ENCODE assay signal across 8 cellular contexts in the genomic region with DNA sequence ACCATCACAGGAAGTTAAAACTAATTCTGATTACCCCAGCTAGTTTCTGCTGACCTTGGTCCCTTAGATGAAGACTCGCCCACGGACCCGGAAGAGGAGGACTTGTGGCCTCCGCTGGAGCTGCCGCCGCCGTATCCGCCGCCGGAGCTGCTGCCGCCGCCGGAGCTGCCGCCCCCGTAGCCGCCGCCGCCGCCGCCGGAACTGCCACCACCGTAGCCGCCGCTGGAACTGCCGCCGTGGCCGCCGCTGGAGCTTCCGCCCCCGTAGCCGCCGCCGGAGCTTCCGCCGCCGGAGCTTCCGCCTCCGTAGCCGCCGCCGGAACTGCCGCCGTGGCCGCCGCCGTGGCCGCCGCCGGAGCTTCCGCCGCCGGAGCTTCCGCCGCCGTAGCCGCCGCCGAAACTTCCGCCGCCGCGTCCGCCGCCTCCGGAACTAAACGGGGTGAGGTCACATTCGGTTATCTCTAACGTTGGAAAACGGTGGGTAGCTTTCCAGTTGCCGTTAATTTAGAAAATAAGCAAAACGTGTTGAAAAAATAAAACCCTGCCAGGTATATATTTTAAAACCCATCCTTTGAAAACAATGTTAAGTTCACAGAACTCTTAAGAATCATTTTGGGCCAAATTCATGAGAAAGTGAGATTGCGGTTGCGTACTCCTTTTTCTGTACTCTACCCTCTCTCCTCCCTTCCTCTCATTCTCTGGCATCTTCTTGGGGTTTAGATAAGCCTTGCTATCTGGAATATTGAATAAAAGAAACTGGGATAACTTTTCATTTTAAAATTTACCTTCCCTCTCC. TPM values are rescaled to one million over a fixed set of nuclear protein-coding genes. Genes with fewer than 3 reads are reported as not detected.
DNase-seq lines count a peak whose midpoint lies in the region; ATAC-seq and TF ChIP-seq lines count a peak whose summit lies in the region.

No MANE protein-coding gene starts in this region.

- peaks cover 4% of the 10 kb centered on the region for H3K4me1 Mint-ChIP-seq in T-helper 17 cell

- intact Hi-C loops in right cardiac atrium (cut with DNase I), result no loop called here
- intact Hi-C loops in uterus (cut with DNase I; ENCODE audit: low total_unique reads), result no loop called here

- TF ChIP-seq POLR2A in uterus (IDR thresholded peaks at IDR 0.05), result peak; percentile 52 to 80

- H3K27ac ChIP-seq in right cardiac atrium (ENCODE audit: low read length), result peak overlapping the region; percentile 99
- H3K27ac ChIP-seq in uterus, result peak overlapping the region; percentile 78 to 92

- H3K27ac Mint-ChIP-seq in T-helper 17 cell, result peak overlapping the region; percentile 91

- H3K36me3 Mint-ChIP-seq in T-helper 17 cell (ENCODE audit: low read depth), result peaks cover 5% of the 10 kb centered on the region

- H3K27me3 ChIP-seq in GM06990 (replicated peaks; ENCODE audit: control insufficient read depth, insufficient read depth, low read length), result no peaks in the 10 kb centered on the region
- no peaks in the 10 kb centered on the region for H3K27me3 ChIP-seq in right cardiac atrium (ENCODE audit: control insufficient read depth, insufficient read depth)
- no peaks in the 10 kb centered on the region for H3K27me3 ChIP-seq in uterus

- H3K4me1 ChIP-seq in right cardiac atrium (ENCODE audit: control insufficient read depth, insufficient read depth, low read length), result peaks cover 5% of the 10 kb centered on the region
- peaks cover 0 to 6% of the 10 kb centered on the region in 2 donors for H3K4me1 ChIP-seq in uterus

- DNase-seq in GM06990 (ENCODE audit: extremely low read depth, insufficient read length), result peak; percentile 86
- peak; percentile 84 for DNase-seq in NCI-H1436 (lab: John Stamatoyannopoulos, UW)
- DNase-seq in T-helper 17 cell, result peak; percentile 76 to 79 (median 78)
- peak in 52 of 56 donors; percentile 6 to 82 (median 57) for DNase-seq in amygdala (lab: John Stamatoyannopoulos, UW)
- peak; percentile 83 to 93 (median 91) for DNase-seq in right cardiac atrium
- peak; percentile 71 for DNase-seq in putamen (ENCODE audit: low spot score)
- DNase-seq in uterus, result peak; percentile 74 to 86

- H3K4me3 Mint-ChIP-seq in T-helper 17 cell, result peak overlapping the region; percentile 89

- 1% methylated on average over 73 of the region's 73 CpGs for WGBS in right cardiac atrium

- H3K36me3 ChIP-seq in GM06990 (ENCODE audit: control insufficient read depth, insufficient read depth, low read length), result no peaks in the 10 kb centered on the region; the same call in 1 of the 2 replicates
- H3K36me3 ChIP-seq in uterus, result no peaks in the 10 kb centered on the region

- H3K9me3 ChIP-seq in T-helper 17 cell (ENCODE audit: control insufficient read depth, low read length, poor library complexity, severe bottlenecking) (no peaks in the 10 kb centered on the region), right cardiac atrium (ENCODE audit: control insufficient read depth, low read length) (no peaks in the 10 kb centered on the region), uterus (no peaks in the 10 kb centered on the region)

- peak; percentile 91 for ATAC-seq in HG02642 (IDR thresholded peaks at IDR 0.05; ENCODE audit: poor library complexity, unreplicated experiment)
- peak; percentile 89 for ATAC-seq in T-helper 17 cell
- ATAC-seq in right cardiac atrium, result peak; percentile 94 to 95

- H3K4me3 ChIP-seq in GM06990 (replicated peaks; ENCODE audit: low read depth, low read length) (peak overlapping the region; percentile 77), right cardiac atrium (ENCODE audit: low read length) (peak overlapping the region; percentile 94), uterus (peak overlapping the region; percentile 40 to 93)

- peaks cover 16% of the 10 kb centered on the region for H3K27me3 Mint-ChIP-seq in T-helper 17 cell

- TF ChIP-seq CTCF in GM06990 (IDR thresholded peaks at IDR 0.05; ENCODE audit: insufficient read depth, low read length, poor library complexity, severe bottlenecking), result no peak
- TF ChIP-seq CTCF in uterus (IDR thresholded peaks at IDR 0.05), result peak in 1 of 4 experiments; percentile 21

RNA-seq across cellular contexts. Expression of a gene that starts 3.5 kb away (rescaled TPM):
- 10 to 100 TPM; 25.2 to 28.3 TPM for total RNA-seq in T-helper 17 cell
- 10 to 100 TPM; 65.8 to 79.5 (median 74.0) TPM for total RNA-seq in right cardiac atrium
- 71.8 TPM for polyA plus RNA-seq in right cardiac atrium
- 10 to 100 TPM in 2 of 4 donors, 1 to 10 TPM in 1, not detected in 1; 6.9 to 47.1 (median 39.8) TPM for total RNA-seq in uterus

RNA-seq across cellular contexts. Expression of a gene that starts 19.2 kb away (rescaled TPM):
- total RNA-seq in T-helper 17 cell, result not detected
- not detected for total RNA-seq in right cardiac atrium
- not detected for polyA plus RNA-seq in right cardiac atrium
- not detected for total RNA-seq in uterus

RNA-seq across cellular contexts. Expression of a gene that starts 36.6 kb away (rescaled TPM):
- total RNA-seq in T-helper 17 cell (not detected), right cardiac atrium (under 1 TPM in 1 of 4 donors, not detected in 3; 0.21 TPM), uterus (not detected)
- polyA plus RNA-seq in right cardiac atrium, result 0.43 TPM

RNA-seq across cellular contexts. Expression of a gene that starts 46.9 kb away (rescaled TPM):
- total RNA-seq in T-helper 17 cell, result not detected
- total RNA-seq in right cardiac atrium, result not detected
- not detected for polyA plus RNA-seq in right cardiac atrium
- total RNA-seq in uterus, result not detected

RNA-seq across cellular contexts. Expression of a gene that starts 48.1 kb away (rescaled TPM):
- total RNA-seq in T-helper 17 cell, result not detected
- total RNA-seq in right cardiac atrium, result not detected
- polyA plus RNA-seq in right cardiac atrium, result not detected
- total RNA-seq in uterus, result not detected

Comparison
In these comparisons a context has a peak if more than half of its experiments do, and no peak if none do; other contexts are left out.
1. Peak in every context shown above with its lines: DNase-seq, ATAC-seq, H3K4me3 ChIP-seq and H3K27ac ChIP-seq.